In the genomic region with DNA sequence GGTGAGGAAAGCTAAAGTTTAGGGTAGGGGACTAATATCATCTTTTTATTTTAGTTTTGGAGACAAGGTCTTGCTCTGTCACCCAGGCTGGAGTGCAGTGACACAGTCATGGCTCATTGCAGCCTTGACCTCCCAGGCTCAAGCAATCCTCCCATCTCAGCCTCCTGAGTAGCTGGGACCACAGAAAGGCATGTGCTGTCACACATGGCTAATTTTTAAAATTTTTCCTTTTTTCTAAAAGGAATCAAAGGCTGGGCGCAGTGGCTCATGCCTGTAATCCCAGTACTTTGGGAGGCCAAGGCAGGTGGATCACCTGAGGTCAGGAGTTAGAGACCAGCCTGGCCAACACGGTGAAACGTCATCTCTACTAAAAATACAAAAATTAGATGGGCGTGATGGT, we compare ENCODE assay signal across 8 cellular contexts. TPM values are rescaled to one million over a fixed set of nuclear protein-coding genes. Genes with fewer than 3 reads are reported as not detected.
DNase-seq lines count a peak whose midpoint lies in the region; ATAC-seq, FAIRE-seq and TF ChIP-seq lines count a peak whose summit lies in the region.
"Not testable (repeated sequence)": the region's sequence is repeated elsewhere in the genome, so short reads cannot be mapped to it uniquely, and the experiment has no call there.

No MANE protein-coding gene starts in this region.

- H3K9ac ChIP-seq in BLaER1, result peak overlapping the region; percentile 20; the same call in 1 of the 2 replicates
- not testable (repeated sequence) for H3K9ac ChIP-seq in GM12878 (ENCODE audit: control insufficient read depth, insufficient read depth, low read length)

- H3K79me2 ChIP-seq in OCI-LY7 (ENCODE audit: insufficient read depth, low read depth, low read length), result peaks cover 66% of the 10 kb centered on the region
- peaks cover 64% of the 10 kb centered on the region for H3K79me2 ChIP-seq in GM12878 (ENCODE audit: control insufficient read depth, insufficient read depth, low read length)

- not testable (repeated sequence) for TF ChIP-seq CTCF in OCI-LY7 (conservative IDR thresholded peaks at IDR 0.05; ENCODE audit: low read length); GM12878 (IDR thresholded peaks at IDR 0.05 in 2 of 3, conservative IDR thresholded peaks at IDR 0.05 in 1 of 3; ENCODE audit: control insufficient read depth in 2 of 3, extremely low read depth in 1 of 3, insufficient read depth in 1 of 3, low read depth in 3 of 3, low read length in 3 of 3); type B pancreatic cell (conservative IDR thresholded peaks at IDR 0.05)

- DNase-seq in OCI-LY7 (ENCODE audit: low spot score); activated naive CD4-positive, alpha-beta T cell treated with anti-CD3 and anti-CD28 coated beads, Interleukin-2, amount 10 ng/mL, durations not matched to agents 7 days and 5 days; GM12878 (ENCODE audit: low read depth, low spot score); naive B cell: not testable (repeated sequence)
- peak; percentile 54 for DNase-seq in activated CD4-positive, alpha-beta T cell treated with anti-CD3 and anti-CD28 coated beads, Interleukin-2, amount 10 ng/mL, durations not matched to agents 24 days and 14 days
- peak; percentile 4 for DNase-seq in type B pancreatic cell (ENCODE audit: extremely low spot score, unreplicated experiment)

- H3K27ac ChIP-seq in BLaER1 (peak overlapping the region; percentile 100), KOPT-K1 (ENCODE audit: low read depth, low read length, poor library complexity, severe bottlenecking) (peak overlapping the region; percentile 23), OCI-LY7 (ENCODE audit: low read depth, low read length, poor library complexity, severe bottlenecking) (peak overlapping the region; percentile 71), GM12878 (ENCODE audit: control insufficient read depth, insufficient read depth) (peak overlapping the region; percentile 53)

- in situ Hi-C loops in GM12878 (cut with MboI), result not testable (repeated sequence)

- 100% methylated on average over 4 of the region's 4 CpGs for WGBS in GM12878 (ENCODE audit: insufficient coverage, insufficient replicate concordance, low lambda C conversion rate, missing lambda C conversion rate)

- H3K4me3 ChIP-seq in BLaER1 (0 out of 2 replicates have a peak overlapping the region, but pooled peaks have one; percentile 8), OCI-LY7 (ENCODE audit: low read depth, low read length, poor library complexity, severe bottlenecking) (peak overlapping the region; percentile 35), GM12878 (peak overlapping the region; percentile 33; the same call in 1 of the 2 replicates)

- not testable (repeated sequence) for H3K9me3 Mint-ChIP-seq in activated CD4-positive, alpha-beta T cell treated with anti-CD3 and anti-CD28 coated beads, Interleukin-2, amount 10 ng/mL, durations not matched to agents 24 days and 14 days; activated naive CD4-positive, alpha-beta T cell treated with anti-CD3 and anti-CD28 coated beads, Interleukin-2, amount 10 ng/mL, durations not matched to agents 7 days and 5 days; naive B cell; type B pancreatic cell

- RAD21 ChIA-PET in GM12878 (lab: Charles Lee; ENCODE audit: unreplicated experiment), result not testable (repeated sequence)

- BruUV-seq in OCI-LY7 (replicated peaks; lab: Mats Ljungman, UMichigan); GM12878 (replicated peaks; lab: Mats Ljungman, UMichigan): not testable (repeated sequence)

- CTCF ChIA-PET in OCI-LY7 (lab: Charles Lee; ENCODE audit: unreplicated experiment); activated naive CD4-positive, alpha-beta T cell treated with anti-CD3 and anti-CD28 coated beads, Interleukin-2, amount 10 ng/mL, durations not matched to agents 7 days and 5 days (lab: Charles Lee): not testable (repeated sequence)
- CTCF ChIA-PET in GM12878 (lab: Yijun Ruan, JAX), result interaction anchor here (0.7 kb wide), 2 partner anchors 81 to 218 kb away, joined by 3 to 4 read pairs; no protein-coding TSS in a partner anchor

- peaks cover 40% of the 10 kb centered on the region for H3K4me1 Mint-ChIP-seq in activated CD4-positive, alpha-beta T cell treated with anti-CD3 and anti-CD28 coated beads, Interleukin-2, amount 10 ng/mL, durations not matched to agents 24 days and 14 days
- H3K4me1 Mint-ChIP-seq in activated naive CD4-positive, alpha-beta T cell treated with anti-CD3 and anti-CD28 coated beads, Interleukin-2, amount 10 ng/mL, durations not matched to agents 7 days and 5 days, result peaks cover 45% of the 10 kb centered on the region
- H3K4me1 Mint-ChIP-seq in naive B cell (peaks cover 25 to 52% (median 48%) of the 10 kb centered on the region in 3 donors), type B pancreatic cell (ENCODE audit: unreplicated experiment) (peaks cover 23% of the 10 kb centered on the region)

- not testable (repeated sequence) for FAIRE-seq in GM12878 (lab: Jason Lieb, UNC)

- ATAC-seq in GM12878; naive B cell (ENCODE audit: low read depth in 2 of 2): not testable (repeated sequence)

- not testable (repeated sequence) for H3K27ac Mint-ChIP-seq in activated CD4-positive, alpha-beta T cell treated with anti-CD3 and anti-CD28 coated beads, Interleukin-2, amount 10 ng/mL, durations not matched to agents 24 days and 14 days; type B pancreatic cell
- H3K27ac Mint-ChIP-seq in activated naive CD4-positive, alpha-beta T cell treated with anti-CD3 and anti-CD28 coated beads, Interleukin-2, amount 10 ng/mL, durations not matched to agents 7 days and 5 days, result peak overlapping the region; percentile 56
- peak overlapping the region in 3 of 6 donors; percentile 35 to 71 (median 41) for H3K27ac Mint-ChIP-seq in naive B cell

- not testable (repeated sequence) for H3K27me3 ChIP-seq in BLaER1; GM12878 (replicated peaks in 1 of 2; ENCODE audit: control insufficient read depth in 2 of 2, insufficient read depth in 2 of 2, low read length in 1 of 2)

- not testable (repeated sequence) for TF ChIP-seq POLR2A in GM12878 (IDR thresholded peaks at IDR 0.05; ENCODE audit: low read depth, low read length)

- peaks cover 15% of the 10 kb centered on the region for H3K36me3 ChIP-seq in BLaER1
- H3K36me3 ChIP-seq in KOPT-K1 (ENCODE audit: insufficient read depth, low read length); GM12878 (ENCODE audit: control insufficient read depth in 2 of 2, insufficient read depth in 2 of 2, low read length in 1 of 2): not testable (repeated sequence)
- H3K36me3 ChIP-seq in OCI-LY7 (ENCODE audit: insufficient read depth, low read length), result peaks cover 30% of the 10 kb centered on the region

- H3K4me1 ChIP-seq in BLaER1, result peaks cover 67% of the 10 kb centered on the region
- H3K4me1 ChIP-seq in OCI-LY7 (ENCODE audit: insufficient read depth, low read length, poor library complexity, severe bottlenecking), result peaks cover 48% of the 10 kb centered on the region
- H3K4me1 ChIP-seq in GM12878 (ENCODE audit: control insufficient read depth, insufficient read depth, low read length), result peaks cover 38% of the 10 kb centered on the region

- not testable (repeated sequence) for TF ChIP-seq RAD21 in GM12878 (IDR thresholded peaks at IDR 0.05; ENCODE audit: insufficient read depth, low read depth, low read length)

- not testable (repeated sequence) for H3K27me3 Mint-ChIP-seq in activated CD4-positive, alpha-beta T cell treated with anti-CD3 and anti-CD28 coated beads, Interleukin-2, amount 10 ng/mL, durations not matched to agents 24 days and 14 days; activated naive CD4-positive, alpha-beta T cell treated with anti-CD3 and anti-CD28 coated beads, Interleukin-2, amount 10 ng/mL, durations not matched to agents 7 days and 5 days; naive B cell; type B pancreatic cell

- not testable (repeated sequence) for H3K9me2 ChIP-seq in OCI-LY7 (ENCODE audit: insufficient read depth, low read length)

- H4K20me1 ChIP-seq in BLaER1; OCI-LY7 (ENCODE audit: insufficient read depth, low read length); GM12878 (ENCODE audit: control insufficient read depth, insufficient read depth): not testable (repeated sequence)

- intact Hi-C loops in OCI-LY7 (cut with micrococcal nuclease; ENCODE audit: unreplicated experiment) (loop anchor here (5.0 kb wide), 1 partner anchor 443 kb away; no protein-coding TSS in a partner anchor), GM12878 (cut with micrococcal nuclease; ENCODE audit: unreplicated experiment) (loop anchor here (5.0 kb wide), 1 partner anchor 363 kb away; no protein-coding TSS in a partner anchor)
- intact Hi-C loops in activated CD4-positive, alpha-beta T cell treated with anti-CD3 and anti-CD28 coated beads, Interleukin-2, amount 10 ng/mL, durations not matched to agents 24 days and 14 days (cut with micrococcal nuclease), result not testable (repeated sequence)

- POLR2A ChIA-PET in OCI-LY7 (lab: Charles Lee), result interaction anchor here (1.9 kb wide), 1 partner anchor 10 kb away, joined by 8 read pairs; no protein-coding TSS in a partner anchor
- POLR2A ChIA-PET in GM12878 (lab: Charles Lee), result not testable (repeated sequence)

- TF ChIP-seq EP300 in GM12878 (IDR thresholded peaks at IDR 0.05; ENCODE audit: borderline replicate concordance in 1 of 2, control insufficient read depth in 1 of 2, low read depth in 2 of 2, low read length in 2 of 2), result not testable (repeated sequence)

- peaks cover 16% of the 10 kb centered on the region for H3K9me3 ChIP-seq in BLaER1
- not testable (repeated sequence) for H3K9me3 ChIP-seq in KOPT-K1 (ENCODE audit: insufficient read depth, low read length, poor library complexity, severe bottlenecking); OCI-LY7 (ENCODE audit: low read length); GM12878 (replicated peaks; ENCODE audit: control insufficient read depth, insufficient read depth, low read length)

- SMC1A ChIA-PET in GM12878 (lab: Charles Lee; ENCODE audit: uncharacterized antibody, unreplicated experiment), result interaction anchor here (0.6 to 1.1 kb wide), 4 partner anchors 10 to 388 kb away, joined by 3 read pairs; no protein-coding TSS in a partner anchor

- peaks cover 24% of the 10 kb centered on the region for H3K36me3 Mint-ChIP-seq in activated CD4-positive, alpha-beta T cell treated with anti-CD3 and anti-CD28 coated beads, Interleukin-2, amount 10 ng/mL, durations not matched to agents 24 days and 14 days (ENCODE audit: low read depth)
- peaks cover 22% of the 10 kb centered on the region for H3K36me3 Mint-ChIP-seq in activated naive CD4-positive, alpha-beta T cell treated with anti-CD3 and anti-CD28 coated beads, Interleukin-2, amount 10 ng/mL, durations not matched to agents 7 days and 5 days
- not testable (repeated sequence) for H3K36me3 Mint-ChIP-seq in naive B cell
- H3K36me3 Mint-ChIP-seq in type B pancreatic cell, result peaks cover 10% of the 10 kb centered on the region

- peak overlapping the region; percentile 94 for H3K4me2 ChIP-seq in BLaER1
- peak overlapping the region; percentile 54 for H3K4me2 ChIP-seq in OCI-LY7 (ENCODE audit: low read length)
- H3K4me2 ChIP-seq in GM12878 (ENCODE audit: control insufficient read depth, insufficient read depth), result peak overlapping the region; percentile 61

- H2AFZ ChIP-seq in OCI-LY7 (ENCODE audit: low read length); GM12878 (ENCODE audit: control insufficient read depth, low read depth, low read length): not testable (repeated sequence)

- H3K4me3 Mint-ChIP-seq in activated CD4-positive, alpha-beta T cell treated with anti-CD3 and anti-CD28 coated beads, Interleukin-2, amount 10 ng/mL, durations not matched to agents 24 days and 14 days; activated naive CD4-positive, alpha-beta T cell treated with anti-CD3 and anti-CD28 coated beads, Interleukin-2, amount 10 ng/mL, durations not matched to agents 7 days and 5 days; type B pancreatic cell: not testable (repeated sequence)
- peak overlapping the region in 5 of 8 donors; percentile 41 to 61 (median 54) for H3K4me3 Mint-ChIP-seq in naive B cell

RNA-seq across cellular contexts. Expression of a gene that starts 4.1 kb away (rescaled TPM):
- total RNA-seq in OCI-LY7 (2014; rRNA removed; shearing (Covaris generic)), result 50.3 and 60.2 TPM in 2 replicates
- 101 and 117 TPM in 2 replicates for total RNA-seq in OCI-LY7 (2022)
- 99.0 and 102 TPM in 2 replicates for total RNA-seq in activated CD4-positive, alpha-beta T cell treated with anti-CD3 and anti-CD28 coated beads, Interleukin-2, amount 10 ng/mL, durations not matched to agents 24 days and 14 days
- total RNA-seq in GM12878 (2013; cell fraction: nucleolus; rRNA removed), result 93.0 and 108 TPM in 2 replicates
- 31.1 and 37.1 TPM in 2 replicates for total RNA-seq in GM12878 (2014; rRNA removed)
- 27.3 and 29.4 TPM in 2 replicates for total RNA-seq in GM12878 (2014; rRNA removed; fragmentation: Illumina TruSeq; extraction: Trizol)
- 63.5 and 63.7 TPM in 2 replicates for total RNA-seq in GM12878 (2021)
- 17.2 TPM for polyA plus RNA-seq in GM12878 (2011; ENCODE audit: low read depth)
- 21.0 and 53.8 TPM in 2 replicates for polyA plus RNA-seq in GM12878 (2011; rRNA removed)
- polyA plus RNA-seq in GM12878 (2011; cell fraction: cytosol; rRNA removed), result 68.3 and 86.8 TPM in 2 replicates
- 59.7 and 73.1 TPM in 2 replicates for polyA plus RNA-seq in GM12878 (2011; cell fraction: nucleus; rRNA removed)
- 30.2 and 31.2 TPM in 2 replicates for polyA plus RNA-seq in GM12878 (2012)
- 40.5 and 52.1 TPM in 2 replicates for polyA plus RNA-seq in GM12878 (2014; fragmentation: Illumina TruSeq; extraction: Trizol)
- 1 to 10 TPM in 1 of 2 experiments, under 1 TPM in 1; 0.74 to 1.4 TPM for polyA plus RNA-seq in GM12878 (2014; fragmentation: Nextera tagmentation; extraction: Ambion mirVana)
- polyA plus RNA-seq in GM12878 (2014; rRNA removed), result 69.0 and 72.0 TPM in 2 replicates
- 10 to 100 TPM; 16.3 to 19.6 TPM for polyA plus RNA-seq in GM12878 (2016; fragmentation: Nextera tagmentation; extraction: Ambion mirVana)
- polyA minus RNA-seq in GM12878 (2011; rRNA and poly(A)+ RNA removed), result 127 and 131 TPM in 2 replicates
- polyA minus RNA-seq in GM12878 (2011; cell fraction: cytosol; rRNA and poly(A)+ RNA removed), result 34.1 and 34.6 TPM in 2 replicates
- polyA minus RNA-seq in GM12878 (2011; cell fraction: nucleus; rRNA and poly(A)+ RNA removed), result 28.4 and 72.4 TPM in 2 replicates
- polyA plus RNA-seq in naive B cell (ENCODE audit: low read depth in 6 of 6), result 1 to 10 TPM; 2.7 to 5.2 (median 4.0) TPM
- 29.5 and 43.0 TPM in 2 replicates for total RNA-seq in type B pancreatic cell (ENCODE audit: low replicate concordance)

RNA-seq across cellular contexts. Expression of a gene that starts 20.3 kb away (rescaled TPM):
- 28.7 and 52.8 TPM in 2 replicates for total RNA-seq in OCI-LY7 (2014; rRNA removed; shearing (Covaris generic))
- total RNA-seq in OCI-LY7 (2022), result 32.5 and 32.7 TPM in 2 replicates
- total RNA-seq in activated CD4-positive, alpha-beta T cell treated with anti-CD3 and anti-CD28 coated beads, Interleukin-2, amount 10 ng/mL, durations not matched to agents 24 days and 14 days, result 14.6 and 16.5 TPM in 2 replicates
- 21.2 and 21.8 TPM in 2 replicates for total RNA-seq in GM12878 (2013; cell fraction: nucleolus; rRNA removed)
- total RNA-seq in GM12878 (2014; rRNA removed), result 5.5 TPM in 2 replicates
- 10.3 and 10.4 TPM in 2 replicates for total RNA-seq in GM12878 (2014; rRNA removed; fragmentation: Illumina TruSeq; extraction: Trizol)
- total RNA-seq in GM12878 (2021), result 4.0 and 4.8 TPM in 2 replicates
- 3.4 TPM for polyA plus RNA-seq in GM12878 (2011; ENCODE audit: low read depth)
- polyA plus RNA-seq in GM12878 (2011; rRNA removed), result 5.2 and 9.0 TPM in 2 replicates
- polyA plus RNA-seq in GM12878 (2011; cell fraction: cytosol; rRNA removed), result 0.66 and 1.0 TPM in 2 replicates
- 8.3 and 14.5 TPM in 2 replicates for polyA plus RNA-seq in GM12878 (2011; cell fraction: nucleus; rRNA removed)
- 2.9 and 6.9 TPM in 2 replicates for polyA plus RNA-seq in GM12878 (2012)
- 15.9 and 18.1 TPM in 2 replicates for polyA plus RNA-seq in GM12878 (2014; fragmentation: Illumina TruSeq; extraction: Trizol)
- 1 to 10 TPM; 1.7 to 4.0 TPM for polyA plus RNA-seq in GM12878 (2014; fragmentation: Nextera tagmentation; extraction: Ambion mirVana)
- 11.5 and 12.2 TPM in 2 replicates for polyA plus RNA-seq in GM12878 (2014; rRNA removed)
- 1 to 10 TPM; 3.6 to 4.9 TPM for polyA plus RNA-seq in GM12878 (2016; fragmentation: Nextera tagmentation; extraction: Ambion mirVana)
- polyA minus RNA-seq in GM12878 (2011; rRNA and poly(A)+ RNA removed), result 0.98 and 1.6 TPM in 2 replicates
- not detected in 2 replicates for polyA minus RNA-seq in GM12878 (2011; cell fraction: cytosol; rRNA and poly(A)+ RNA removed)
- polyA minus RNA-seq in GM12878 (2011; cell fraction: nucleus; rRNA and poly(A)+ RNA removed), result 1.5 and 5.4 TPM in 2 replicates
- under 1 TPM in 1 of 6 donors, not detected in 5; 0.61 TPM for polyA plus RNA-seq in naive B cell (ENCODE audit: low read depth in 6 of 6)
- 8.9 and 9.4 TPM in 2 replicates for total RNA-seq in type B pancreatic cell (ENCODE audit: low replicate concordance)

RNA-seq across cellular contexts. Expression of a gene that starts 52.1 kb away (rescaled TPM):
- 35.5 and 37.1 TPM in 2 replicates for total RNA-seq in OCI-LY7 (2014; rRNA removed; shearing (Covaris generic))
- 37.3 and 50.8 TPM in 2 replicates for total RNA-seq in OCI-LY7 (2022)
- 46.2 and 51.6 TPM in 2 replicates for total RNA-seq in activated CD4-positive, alpha-beta T cell treated with anti-CD3 and anti-CD28 coated beads, Interleukin-2, amount 10 ng/mL, durations not matched to agents 24 days and 14 days
- total RNA-seq in GM12878 (2013; cell fraction: nucleolus; rRNA removed), result 45.1 and 48.9 TPM in 2 replicates
- total RNA-seq in GM12878 (2014; rRNA removed), result 27.0 and 29.0 TPM in 2 replicates
- 29.0 and 31.4 TPM in 2 replicates for total RNA-seq in GM12878 (2014; rRNA removed; fragmentation: Illumina TruSeq; extraction: Trizol)
- total RNA-seq in GM12878 (2021), result 34.1 and 36.4 TPM in 2 replicates
- 7.7 TPM for polyA plus RNA-seq in GM12878 (2011; ENCODE audit: low read depth)
- polyA plus RNA-seq in GM12878 (2011; rRNA removed), result 49.4 and 61.1 TPM in 2 replicates
- 34.1 and 36.7 TPM in 2 replicates for polyA plus RNA-seq in GM12878 (2011; cell fraction: cytosol; rRNA removed)
- 22.9 and 30.8 TPM in 2 replicates for polyA plus RNA-seq in GM12878 (2011; cell fraction: nucleus; rRNA removed)
- polyA plus RNA-seq in GM12878 (2012), result 12.4 and 13.7 TPM in 2 replicates
- polyA plus RNA-seq in GM12878 (2014; fragmentation: Illumina TruSeq; extraction: Trizol), result 20.2 and 24.7 TPM in 2 replicates
- 1 to 10 TPM; 5.5 to 5.7 TPM for polyA plus RNA-seq in GM12878 (2014; fragmentation: Nextera tagmentation; extraction: Ambion mirVana)
- polyA plus RNA-seq in GM12878 (2014; rRNA removed), result 12.2 and 16.3 TPM in 2 replicates
- polyA plus RNA-seq in GM12878 (2016; fragmentation: Nextera tagmentation; extraction: Ambion mirVana), result 10 to 100 TPM; 14.4 to 14.6 TPM
- polyA minus RNA-seq in GM12878 (2011; rRNA and poly(A)+ RNA removed), result 171 and 274 TPM in 2 replicates
- 61.7 and 81.0 TPM in 2 replicates for polyA minus RNA-seq in GM12878 (2011; cell fraction: cytosol; rRNA and poly(A)+ RNA removed)
- polyA minus RNA-seq in GM12878 (2011; cell fraction: nucleus; rRNA and poly(A)+ RNA removed), result 28.7 and 36.5 TPM in 2 replicates
- polyA plus RNA-seq in naive B cell (ENCODE audit: low read depth in 6 of 6), result 10 to 100 TPM; 11.9 to 25.4 (median 22.6) TPM
- total RNA-seq in type B pancreatic cell (ENCODE audit: low replicate concordance), result 54.2 and 63.1 TPM in 2 replicates

Comparison
In these comparisons a context has a peak if more than half of its experiments do, and no peak if none do; other contexts are left out.
1. H3K27ac ChIP-seq: peak in every context shown above with its lines; median percentile 100 in BLaER1; 71 in OCI-LY7; 53 in GM12878; 23 in KOPT-K1.